In the genomic region with DNA sequence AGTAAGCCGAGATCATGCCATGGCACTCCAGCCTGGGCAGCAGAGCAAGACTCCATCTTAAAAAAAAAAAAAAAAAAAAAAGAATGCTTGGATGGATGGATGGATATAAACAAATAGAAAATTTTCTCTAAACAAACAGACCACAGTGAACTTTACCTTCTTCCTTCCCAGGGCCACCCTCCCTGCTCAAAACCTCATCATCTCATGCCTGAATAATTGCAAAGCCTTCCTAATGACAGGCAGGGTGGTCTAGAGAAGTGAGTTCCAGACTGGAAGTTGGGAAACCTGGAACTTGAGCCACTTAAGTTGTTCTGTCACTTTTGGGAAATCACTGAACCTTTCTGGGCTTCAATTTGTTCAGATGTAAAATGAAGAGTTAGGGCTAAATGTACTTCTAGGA, we compare ENCODE assay signal across 14 cellular contexts. TPM values are rescaled to one million over a fixed set of nuclear protein-coding genes. Genes with fewer than 3 reads are reported as not detected.
DNase-seq lines count a peak whose midpoint lies in the region; ATAC-seq and TF ChIP-seq lines count a peak whose summit lies in the region.
"Had no signal": no experiment of that assay in that cellular context is flagged by ENCODE, and none has a peak within 500 bp of the region (broad histone marks: within the 10 kb centered on the region; RNA-seq: fewer than 3 reads in every experiment).

No MANE protein-coding gene starts in this region.

- peak overlapping the region in 1 of 4 donors; percentile 17 for H3K4me3 Mint-ChIP-seq in CD4-positive, CD25-positive, alpha-beta regulatory T cell

- no peaks in the 10 kb centered on the region for H3K27me3 Mint-ChIP-seq in CD4-positive, CD25-positive, alpha-beta regulatory T cell

- peak overlapping the region; percentile 59 to 91 (median 90) for H3K27ac Mint-ChIP-seq in CD4-positive, CD25-positive, alpha-beta regulatory T cell

- H4K20me1 ChIP-seq in fibroblast of lung (ENCODE audit: control insufficient read depth, extremely low read depth, insufficient read depth, low read length), result no peaks in the 10 kb centered on the region

- H2AFZ ChIP-seq in fibroblast of lung (ENCODE audit: low read length), result no peak overlapping the region

- no peak overlapping the region for H3K4me3 ChIP-seq in CD4-positive, CD25-positive, alpha-beta regulatory T cell (ENCODE audit: low read depth, low read length)
- no peak overlapping the region for H3K4me3 ChIP-seq in SJSA1
- H3K4me3 ChIP-seq in fibroblast of lung (replicated peaks in 1 of 4; ENCODE audit: control extremely low read depth in 1 of 4, insufficient read depth in 1 of 4, low read depth in 3 of 4, low read length in 4 of 4), result no peak overlapping the region
- H3K4me3 ChIP-seq in skeletal muscle tissue (ENCODE audit: low read length in 3 of 3), result no peak overlapping the region

- H3K4me1 Mint-ChIP-seq in CD4-positive, CD25-positive, alpha-beta regulatory T cell, result peaks cover 14 to 83% (median 59%) of the 10 kb centered on the region in 4 donors

- H3K4me1 ChIP-seq in CD4-positive, CD25-positive, alpha-beta regulatory T cell (ENCODE audit: control insufficient read depth, insufficient read depth, low read length, poor library complexity, severe bottlenecking), result peaks cover 47% of the 10 kb centered on the region
- peaks cover 48% of the 10 kb centered on the region for H3K4me1 ChIP-seq in SJSA1 (replicated peaks)
- peaks cover 28% of the 10 kb centered on the region for H3K4me1 ChIP-seq in fibroblast of lung (ENCODE audit: control insufficient read depth, extremely low read depth, insufficient read depth, low read length)
- peaks cover 19 to 34% (median 27%) of the 10 kb centered on the region in 3 donors for H3K4me1 ChIP-seq in skeletal muscle tissue (ENCODE audit: control insufficient read depth in 3 of 3, insufficient read depth in 3 of 3, low read length in 3 of 3)

- H3K36me3 ChIP-seq in CD4-positive, CD25-positive, alpha-beta regulatory T cell (ENCODE audit: control insufficient read depth, insufficient read depth, low read length), result peaks cover 36% of the 10 kb centered on the region
- H3K36me3 ChIP-seq in SJSA1 (peaks cover 23% of the 10 kb centered on the region), fibroblast of lung (ENCODE audit: control insufficient read depth, insufficient read depth, low read length) (peaks cover 4% of the 10 kb centered on the region), skeletal muscle tissue (ENCODE audit: control insufficient read depth in 3 of 3, insufficient read depth in 3 of 3, low read length in 3 of 3) (peaks cover 0 to 3% (median 2%) of the 10 kb centered on the region in 3 donors)

- H3K4me2 ChIP-seq in fibroblast of lung (ENCODE audit: extremely low read depth, insufficient read depth, low read length), result no peak overlapping the region

- no peak for TF ChIP-seq CTCF in fibroblast of lung (conservative IDR thresholded peaks at IDR 0.05 in 1 of 2, IDR thresholded peaks at IDR 0.05 in 1 of 2; ENCODE audit: low read depth in 1 of 2, low read length in 2 of 2)

- peaks cover 97% of the 10 kb centered on the region for H3K79me2 ChIP-seq in fibroblast of lung (ENCODE audit: control insufficient read depth, insufficient read depth, low read length)

- H3K9ac ChIP-seq in fibroblast of lung (ENCODE audit: insufficient read depth, low read length) (no peak overlapping the region), skeletal muscle tissue (ENCODE audit: low read depth in 1 of 3, low read length in 3 of 3) (no peak overlapping the region)

- no peak for DNase-seq in CD4-positive, CD25-positive, alpha-beta regulatory T cell
- DNase-seq in SJSA1 (ENCODE audit: low read depth in 1 of 2, low spot score in 2 of 2), result peak; percentile 77 to 93
- DNase-seq in fibroblast of lung (ENCODE audit: low read depth in 2 of 2), result no peak
- no peak for DNase-seq in NK-92 (lab: John Stamatoyannopoulos, UW; ENCODE audit: unreplicated experiment)
- DNase-seq in AML-193 (lab: John Stamatoyannopoulos, UW), result no peak
- DNase-seq: activated naive CD4-positive, alpha-beta T cell; DND-41; H7; kidney; NCI-H1092; stimulated activated CD4-positive, alpha-beta T cell treated with anti-CD3 and anti-CD28 coated beads, Interleukin-2, amount 100 ng/mL, for 48 hours had no signal

- H3K27me3 ChIP-seq in CD4-positive, CD25-positive, alpha-beta regulatory T cell (ENCODE audit: control insufficient read depth, insufficient read depth, low read length), result no peaks in the 10 kb centered on the region
- H3K27me3 ChIP-seq in SJSA1 (replicated peaks) (no peaks in the 10 kb centered on the region), fibroblast of lung (ENCODE audit: control insufficient read depth, insufficient read depth, low read length) (no peaks in the 10 kb centered on the region), skeletal muscle tissue (ENCODE audit: control insufficient read depth in 3 of 3, insufficient read depth in 3 of 3, low read length in 3 of 3) (no peaks in the 10 kb centered on the region)

- peaks cover 0 to 2% (median 0%) of the 10 kb centered on the region in 7 donors for H3K9me3 Mint-ChIP-seq in CD4-positive, CD25-positive, alpha-beta regulatory T cell

- H3K36me3 Mint-ChIP-seq in CD4-positive, CD25-positive, alpha-beta regulatory T cell, result peaks cover 36% of the 10 kb centered on the region

- no peak overlapping the region for H3K27ac ChIP-seq in CD4-positive, CD25-positive, alpha-beta regulatory T cell (ENCODE audit: insufficient read depth, low read length, poor library complexity, severe bottlenecking)
- H3K27ac ChIP-seq in SJSA1 (peak overlapping the region; percentile 88), fibroblast of lung (ENCODE audit: insufficient read depth, low read length) (peak overlapping the region; percentile 79), skeletal muscle tissue (ENCODE audit: low read depth, low read length) (peak overlapping the region; percentile 29)

- ATAC-seq in CD4-positive, CD25-positive, alpha-beta regulatory T cell (ENCODE audit: low read depth in 2 of 2), result no peak
- ATAC-seq in HG03565 (IDR thresholded peaks at IDR 0.05; ENCODE audit: unreplicated experiment), result no peak
- no peak for ATAC-seq in HG03520 (IDR thresholded peaks at IDR 0.05; ENCODE audit: unreplicated experiment)

- no peaks in the 10 kb centered on the region for H3K9me3 ChIP-seq in CD4-positive, CD25-positive, alpha-beta regulatory T cell (ENCODE audit: control insufficient read depth in 2 of 2, low read length in 2 of 2)
- H3K9me3 ChIP-seq in SJSA1 (replicated peaks) (no peaks in the 10 kb centered on the region), fibroblast of lung (ENCODE audit: control insufficient read depth, insufficient read depth, low read depth, low read length) (no peaks in the 10 kb centered on the region), skeletal muscle tissue (ENCODE audit: control insufficient read depth in 3 of 3, low read length in 3 of 3) (no peaks in the 10 kb centered on the region)

RNA-seq across cellular contexts. Expression of gene ATP2B4, which starts 17.6 kb away (rescaled TPM):
- 149 TPM for total RNA-seq in CD4-positive, CD25-positive, alpha-beta regulatory T cell
- polyA plus RNA-seq in CD4-positive, CD25-positive, alpha-beta regulatory T cell, result 10 to 100 TPM; 25.8 to 39.6 (median 31.7) TPM
- 67.1 and 80.5 TPM in 2 replicates for total RNA-seq in SJSA1 (2014; rRNA removed; shearing (Covaris generic))
- total RNA-seq in fibroblast of lung (143 and 302 TPM in 2 replicates), skeletal muscle tissue (60.5 TPM)
- 265 and 328 TPM in 2 replicates for polyA plus RNA-seq in fibroblast of lung
- 168 and 218 TPM in 2 replicates for polyA plus RNA-seq in fibroblast of lung (2012)
- 583 and 648 TPM in 2 replicates for polyA minus RNA-seq in fibroblast of lung (ENCODE audit: low replicate concordance)

Comparison
In these comparisons a context has a peak if more than half of its experiments do, and no peak if none do; other contexts are left out.
1. DNase-seq: peak in SJSA1 (2 of 2); none in CD4-positive, CD25-positive, alpha-beta regulatory T cell (0 of 3), fibroblast of lung (0 of 2), NK-92 (single experiment) and AML-193 (0 of 2).